8 cellular contexts compared by ENCODE assay signal in genomic region chr7:75914169-75914654, GRCh38. TPM values are rescaled to one million over a fixed set of nuclear protein-coding genes. Genes with fewer than 3 reads are reported as not detected.
A peak's percentile ranks its signal among the peaks of the same experiment; 100 is the strongest.
DNase-seq lines count a peak whose midpoint lies in the region; ATAC-seq and TF ChIP-seq lines count a peak whose summit lies in the region.

No MANE protein-coding gene starts in this region.

- H3K27me3 ChIP-seq in esophagus squamous epithelium: no peaks in the 10 kb centered on the region
- no peaks in the 10 kb centered on the region for H3K27me3 ChIP-seq in prostate gland (replicated peaks; ENCODE audit: insufficient read depth)

- TF ChIP-seq POLR2A in esophagus squamous epithelium (IDR thresholded peaks at IDR 0.05): no peak
- no peak for TF ChIP-seq POLR2A in prostate gland (IDR thresholded peaks at IDR 0.05)

- POLR2A ChIA-PET in RWPE1 (lab: Yijun Ruan, JAX; ENCODE audit: low non-redundant PET): interaction anchor here (0.7 to 2.0 kb wide), 5 partner anchors 8 to 37 kb away, joined by 3 to 5 read pairs (median 3); no protein-coding TSS in a partner anchor

- H3K4me1 ChIP-seq in esophagus squamous epithelium (peaks cover 11 to 44% (median 12%) of the 10 kb centered on the region in 3 donors), prostate gland (replicated peaks) (peaks cover 6% of the 10 kb centered on the region)

- ATAC-seq in GM21825 (IDR thresholded peaks at IDR 0.05; ENCODE audit: unreplicated experiment) (no peak), GM18861 (IDR thresholded peaks at IDR 0.05; ENCODE audit: unreplicated experiment) (no peak)

- H3K27ac ChIP-seq in RWPE1 (peak overlapping the region; percentile 76), esophagus squamous epithelium (peak overlapping the region; percentile 93 to 98 (median 94)), prostate gland (peak overlapping the region; percentile 84 to 86)

- WGBS in esophagus squamous epithelium, 2 donors: 16 to 42% methylated on average over 9 to 14 of the region's 18 CpGs
- 18% methylated on average over 18 of the region's 18 CpGs for WGBS in prostate gland

- H3K9me3 ChIP-seq in esophagus squamous epithelium (no peaks in the 10 kb centered on the region), prostate gland (no peaks in the 10 kb centered on the region)

- CTCF ChIA-PET in RWPE1 (lab: Yijun Ruan, JAX): no interaction called here

- intact Hi-C loops in esophagus squamous epithelium (cut with DNase I) (no loop called here), prostate gland (cut with DNase I) (loop anchor here (5.0 to 10.0 kb wide), 2 partner anchors 37 to 81 kb away; partner anchors contain the start of genes RHBDD2 and TMEM120A)

- H3K36me3 ChIP-seq in esophagus squamous epithelium (no peaks in the 10 kb centered on the region), prostate gland (no peaks in the 10 kb centered on the region)

- no peak for DNase-seq in RWPE1 (ENCODE audit: low spot score)
- no peak for DNase-seq in esophagus squamous epithelium (lab: John Stamatoyannopoulos, UW)
- no peak for DNase-seq in prostate gland (ENCODE audit: low spot score)
- no peak for DNase-seq in D341Med (ENCODE audit: low spot score)
- DNase-seq in superior temporal gyrus (ENCODE audit: extremely low spot score): no peak

- peak overlapping the region; percentile 63; the same call in 1 of the 2 replicates for H3K4me3 ChIP-seq in GM08714 (ENCODE audit: low read length)
- peak overlapping the region; percentile 93 to 100 (median 96) for H3K4me3 ChIP-seq in esophagus squamous epithelium
- H3K4me3 ChIP-seq in prostate gland: peak overlapping the region; percentile 92 to 95

- TF ChIP-seq CTCF in RWPE1 (conservative IDR thresholded peaks at IDR 0.05; ENCODE audit: low read depth): no peak
- TF ChIP-seq CTCF in esophagus squamous epithelium (IDR thresholded peaks at IDR 0.05): no peak
- TF ChIP-seq CTCF in prostate gland (IDR thresholded peaks at IDR 0.05): no peak

RNA-seq across cellular contexts. Expression of gene POR, which starts 0.7 kb away (rescaled TPM):
- 100 to 1,000 TPM in 1 of 4 donors, 10 to 100 TPM in 3; 71.0 to 116 (median 81.6) TPM for total RNA-seq in esophagus squamous epithelium
- 100 to 1,000 TPM in 1 of 2 donors, 10 to 100 TPM in 1; 88.0 to 136 TPM for total RNA-seq in prostate gland

RNA-seq across cellular contexts. Expression of gene RHBDD2, which starts 35.4 kb away (rescaled TPM):
- total RNA-seq in esophagus squamous epithelium (10 to 100 TPM; 27.0 to 38.2 (median 33.5) TPM), prostate gland (100 to 1,000 TPM; 101 to 130 TPM)
